Comparison of ENCODE assay signal across 2 cellular contexts in the genomic region with DNA sequence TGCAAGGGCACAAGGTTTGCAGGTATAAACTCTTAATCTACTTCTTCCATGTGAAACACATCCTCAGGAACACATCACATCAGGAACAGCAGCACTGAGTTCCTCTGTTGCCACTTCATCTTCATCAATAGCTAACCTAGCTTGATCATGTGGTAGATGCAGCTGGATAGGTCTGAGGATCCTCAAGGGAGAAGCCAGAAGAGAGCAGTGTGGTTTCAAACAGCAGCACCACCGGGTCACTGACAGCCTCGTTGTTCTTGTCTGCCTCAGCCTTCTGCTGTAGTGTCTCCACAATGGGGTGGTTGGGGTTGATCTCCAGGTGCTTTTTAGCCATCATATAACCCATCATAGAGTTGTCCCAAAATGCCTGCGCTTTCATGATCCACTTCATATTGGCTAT.
TF ChIP-seq lines count a peak whose summit lies in the region.

No MANE protein-coding gene starts in this region.

TF ChIP-seq in K562, 482 proteins besides CTCF, POLR2A, EP300 and RAD21 (continued from another document):
- TF ChIP-seq ZBTB17 (CRISPR knock-in tag; IDR thresholded peaks at IDR 0.05), result no peak
- TF ChIP-seq ZNF239 (CRISPR knock-in tag; IDR thresholded peaks at IDR 0.05), result no peak
- TF ChIP-seq CTBP1 (IDR thresholded peaks at IDR 0.05; ENCODE audit: borderline replicate concordance), result no peak
- no peak for TF ChIP-seq ZC3H4 (CRISPR knock-in tag; IDR thresholded peaks at IDR 0.05; ENCODE audit: borderline replicate concordance)
- TF ChIP-seq, protein P1, sequence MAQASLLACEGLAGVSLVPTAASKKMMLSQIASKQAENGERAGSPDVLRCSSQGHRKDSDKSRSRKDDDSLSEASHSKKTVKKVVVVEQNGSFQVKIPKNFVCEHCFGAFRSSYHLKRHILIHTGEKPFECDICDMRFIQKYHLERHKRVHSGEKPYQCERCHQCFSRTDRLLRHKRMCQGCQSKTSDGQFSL (CRISPR knock-in tag; IDR thresholded peaks at IDR 0.05), result no peak
- TF ChIP-seq, protein P1 (tag; IDR thresholded peaks at IDR 0.05), result no peak
- TF ChIP-seq JUND (IDR thresholded peaks at IDR 0.05; ENCODE audit: borderline replicate concordance, low read depth, low read length), result no peak
- no peak for TF ChIP-seq JUND (tag; IDR thresholded peaks at IDR 0.05; ENCODE audit: borderline replicate concordance, low read depth, low read length)

TF ChIP-seq in SK-N-SH, 30 proteins besides CTCF, POLR2A, EP300 and RAD21:
- TF ChIP-seq, protein P2, sequence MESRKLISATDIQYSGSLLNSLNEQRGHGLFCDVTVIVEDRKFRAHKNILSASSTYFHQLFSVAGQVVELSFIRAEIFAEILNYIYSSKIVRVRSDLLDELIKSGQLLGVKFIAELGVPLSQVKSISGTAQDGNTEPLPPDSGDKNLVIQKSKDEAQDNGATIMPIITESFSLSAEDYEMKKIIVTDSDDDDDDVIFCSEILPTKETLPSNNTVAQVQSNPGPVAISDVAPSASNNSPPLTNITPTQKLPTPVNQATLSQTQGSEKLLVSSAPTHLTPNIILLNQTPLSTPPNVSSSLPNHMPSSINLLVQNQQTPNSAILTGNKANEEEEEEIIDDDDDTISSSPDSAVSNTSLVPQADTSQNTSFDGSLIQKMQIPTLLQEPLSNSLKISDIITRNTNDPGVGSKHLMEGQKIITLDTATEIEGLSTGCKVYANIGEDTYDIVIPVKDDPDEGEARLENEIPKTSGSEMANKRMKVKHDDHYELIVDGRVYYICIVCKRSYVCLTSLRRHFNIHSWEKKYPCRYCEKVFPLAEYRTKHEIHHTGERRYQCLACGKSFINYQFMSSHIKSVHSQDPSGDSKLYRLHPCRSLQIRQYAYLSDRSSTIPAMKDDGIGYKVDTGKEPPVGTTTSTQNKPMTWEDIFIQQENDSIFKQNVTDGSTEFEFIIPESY (IDR thresholded peaks at IDR 0.05; ENCODE audit: borderline replicate concordance, low read depth), result no peak
- no peak for TF ChIP-seq FOSL2 (IDR thresholded peaks at IDR 0.05; ENCODE audit: borderline replicate concordance, low read depth)
- no peak for TF ChIP-seq JUND (IDR thresholded peaks at IDR 0.05)
- no peak for TF ChIP-seq TAF1 (IDR thresholded peaks at IDR 0.05; ENCODE audit: borderline replicate concordance, low read depth, low read length)
- no peak for TF ChIP-seq MEF2A (IDR thresholded peaks at IDR 0.05; ENCODE audit: borderline replicate concordance, low read depth)
- no peak for TF ChIP-seq RCOR1 (IDR thresholded peaks at IDR 0.05; ENCODE audit: low read length)
- TF ChIP-seq, protein P3, sequence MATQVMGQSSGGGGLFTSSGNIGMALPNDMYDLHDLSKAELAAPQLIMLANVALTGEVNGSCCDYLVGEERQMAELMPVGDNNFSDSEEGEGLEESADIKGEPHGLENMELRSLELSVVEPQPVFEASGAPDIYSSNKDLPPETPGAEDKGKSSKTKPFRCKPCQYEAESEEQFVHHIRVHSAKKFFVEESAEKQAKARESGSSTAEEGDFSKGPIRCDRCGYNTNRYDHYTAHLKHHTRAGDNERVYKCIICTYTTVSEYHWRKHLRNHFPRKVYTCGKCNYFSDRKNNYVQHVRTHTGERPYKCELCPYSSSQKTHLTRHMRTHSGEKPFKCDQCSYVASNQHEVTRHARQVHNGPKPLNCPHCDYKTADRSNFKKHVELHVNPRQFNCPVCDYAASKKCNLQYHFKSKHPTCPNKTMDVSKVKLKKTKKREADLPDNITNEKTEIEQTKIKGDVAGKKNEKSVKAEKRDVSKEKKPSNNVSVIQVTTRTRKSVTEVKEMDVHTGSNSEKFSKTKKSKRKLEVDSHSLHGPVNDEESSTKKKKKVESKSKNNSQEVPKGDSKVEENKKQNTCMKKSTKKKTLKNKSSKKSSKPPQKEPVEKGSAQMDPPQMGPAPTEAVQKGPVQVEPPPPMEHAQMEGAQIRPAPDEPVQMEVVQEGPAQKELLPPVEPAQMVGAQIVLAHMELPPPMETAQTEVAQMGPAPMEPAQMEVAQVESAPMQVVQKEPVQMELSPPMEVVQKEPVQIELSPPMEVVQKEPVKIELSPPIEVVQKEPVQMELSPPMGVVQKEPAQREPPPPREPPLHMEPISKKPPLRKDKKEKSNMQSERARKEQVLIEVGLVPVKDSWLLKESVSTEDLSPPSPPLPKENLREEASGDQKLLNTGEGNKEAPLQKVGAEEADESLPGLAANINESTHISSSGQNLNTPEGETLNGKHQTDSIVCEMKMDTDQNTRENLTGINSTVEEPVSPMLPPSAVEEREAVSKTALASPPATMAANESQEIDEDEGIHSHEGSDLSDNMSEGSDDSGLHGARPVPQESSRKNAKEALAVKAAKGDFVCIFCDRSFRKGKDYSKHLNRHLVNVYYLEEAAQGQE (IDR thresholded peaks at IDR 0.05; ENCODE audit: low read depth, low read length), result no peak
- TF ChIP-seq SMC3 (IDR thresholded peaks at IDR 0.05; ENCODE audit: low read depth, low read length), result no peak
- TF ChIP-seq TEAD4 (IDR thresholded peaks at IDR 0.05; ENCODE audit: borderline replicate concordance, insufficient read depth), result no peak
- no peak for TF ChIP-seq FOXJ3 (CRISPR knock-in tag; IDR thresholded peaks at IDR 0.05)
- TF ChIP-seq, protein P4, sequence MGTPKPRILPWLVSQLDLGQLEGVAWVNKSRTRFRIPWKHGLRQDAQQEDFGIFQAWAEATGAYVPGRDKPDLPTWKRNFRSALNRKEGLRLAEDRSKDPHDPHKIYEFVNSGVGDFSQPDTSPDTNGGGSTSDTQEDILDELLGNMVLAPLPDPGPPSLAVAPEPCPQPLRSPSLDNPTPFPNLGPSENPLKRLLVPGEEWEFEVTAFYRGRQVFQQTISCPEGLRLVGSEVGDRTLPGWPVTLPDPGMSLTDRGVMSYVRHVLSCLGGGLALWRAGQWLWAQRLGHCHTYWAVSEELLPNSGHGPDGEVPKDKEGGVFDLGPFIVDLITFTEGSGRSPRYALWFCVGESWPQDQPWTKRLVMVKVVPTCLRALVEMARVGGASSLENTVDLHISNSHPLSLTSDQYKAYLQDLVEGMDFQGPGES (IDR thresholded peaks at IDR 0.05; ENCODE audit: low read depth, low read length), result no peak
- TF ChIP-seq, protein P5, sequence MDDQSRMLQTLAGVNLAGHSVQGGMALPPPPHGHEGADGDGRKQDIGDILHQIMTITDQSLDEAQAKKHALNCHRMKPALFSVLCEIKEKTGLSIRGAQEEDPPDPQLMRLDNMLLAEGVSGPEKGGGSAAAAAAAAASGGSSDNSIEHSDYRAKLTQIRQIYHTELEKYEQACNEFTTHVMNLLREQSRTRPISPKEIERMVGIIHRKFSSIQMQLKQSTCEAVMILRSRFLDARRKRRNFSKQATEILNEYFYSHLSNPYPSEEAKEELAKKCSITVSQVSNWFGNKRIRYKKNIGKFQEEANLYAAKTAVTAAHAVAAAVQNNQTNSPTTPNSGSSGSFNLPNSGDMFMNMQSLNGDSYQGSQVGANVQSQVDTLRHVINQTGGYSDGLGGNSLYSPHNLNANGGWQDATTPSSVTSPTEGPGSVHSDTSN (IDR thresholded peaks at IDR 0.05), result no peak
- no peak for TF ChIP-seq CHD2 (IDR thresholded peaks at IDR 0.05; ENCODE audit: low read length, partially characterized antibody)
- TF ChIP-seq EZH2phosphoT487 (IDR thresholded peaks at IDR 0.05; ENCODE audit: borderline replicate concordance, low read depth), result no peak
- no peak for TF ChIP-seq SIN3A (IDR thresholded peaks at IDR 0.05; ENCODE audit: borderline replicate concordance, low read depth, low read length)
- TF ChIP-seq NFIC (IDR thresholded peaks at IDR 0.05; ENCODE audit: borderline replicate concordance), result no peak
- TF ChIP-seq YY1 (IDR thresholded peaks at IDR 0.05; ENCODE audit: low read depth), result no peak
- TF ChIP-seq, protein P6, sequence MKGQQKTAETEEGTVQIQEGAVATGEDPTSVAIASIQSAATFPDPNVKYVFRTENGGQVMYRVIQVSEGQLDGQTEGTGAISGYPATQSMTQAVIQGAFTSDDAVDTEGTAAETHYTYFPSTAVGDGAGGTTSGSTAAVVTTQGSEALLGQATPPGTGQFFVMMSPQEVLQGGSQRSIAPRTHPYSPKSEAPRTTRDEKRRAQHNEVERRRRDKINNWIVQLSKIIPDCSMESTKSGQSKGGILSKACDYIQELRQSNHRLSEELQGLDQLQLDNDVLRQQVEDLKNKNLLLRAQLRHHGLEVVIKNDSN (IDR thresholded peaks at IDR 0.05; ENCODE audit: borderline replicate concordance, low read depth), result no peak
- TF ChIP-seq, protein P7, sequence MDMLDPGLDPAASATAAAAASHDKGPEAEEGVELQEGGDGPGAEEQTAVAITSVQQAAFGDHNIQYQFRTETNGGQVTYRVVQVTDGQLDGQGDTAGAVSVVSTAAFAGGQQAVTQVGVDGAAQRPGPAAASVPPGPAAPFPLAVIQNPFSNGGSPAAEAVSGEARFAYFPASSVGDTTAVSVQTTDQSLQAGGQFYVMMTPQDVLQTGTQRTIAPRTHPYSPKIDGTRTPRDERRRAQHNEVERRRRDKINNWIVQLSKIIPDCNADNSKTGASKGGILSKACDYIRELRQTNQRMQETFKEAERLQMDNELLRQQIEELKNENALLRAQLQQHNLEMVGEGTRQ (IDR thresholded peaks at IDR 0.05; ENCODE audit: borderline replicate concordance, low read depth, low read length), result no peak
TF ChIP-seq in SK-N-SH: peak in this region for 0.
